ENCODE assay signal across 1 cellular context in genomic region chr9:131747352-131747751, GRCh38.
TF ChIP-seq lines count a peak whose summit lies in the region.

No MANE protein-coding gene starts in this region.

TF ChIP-seq in GM12878, 131 proteins besides CTCF, POLR2A, EP300 and RAD21 (continued from another document):
- TF ChIP-seq, protein P1, sequence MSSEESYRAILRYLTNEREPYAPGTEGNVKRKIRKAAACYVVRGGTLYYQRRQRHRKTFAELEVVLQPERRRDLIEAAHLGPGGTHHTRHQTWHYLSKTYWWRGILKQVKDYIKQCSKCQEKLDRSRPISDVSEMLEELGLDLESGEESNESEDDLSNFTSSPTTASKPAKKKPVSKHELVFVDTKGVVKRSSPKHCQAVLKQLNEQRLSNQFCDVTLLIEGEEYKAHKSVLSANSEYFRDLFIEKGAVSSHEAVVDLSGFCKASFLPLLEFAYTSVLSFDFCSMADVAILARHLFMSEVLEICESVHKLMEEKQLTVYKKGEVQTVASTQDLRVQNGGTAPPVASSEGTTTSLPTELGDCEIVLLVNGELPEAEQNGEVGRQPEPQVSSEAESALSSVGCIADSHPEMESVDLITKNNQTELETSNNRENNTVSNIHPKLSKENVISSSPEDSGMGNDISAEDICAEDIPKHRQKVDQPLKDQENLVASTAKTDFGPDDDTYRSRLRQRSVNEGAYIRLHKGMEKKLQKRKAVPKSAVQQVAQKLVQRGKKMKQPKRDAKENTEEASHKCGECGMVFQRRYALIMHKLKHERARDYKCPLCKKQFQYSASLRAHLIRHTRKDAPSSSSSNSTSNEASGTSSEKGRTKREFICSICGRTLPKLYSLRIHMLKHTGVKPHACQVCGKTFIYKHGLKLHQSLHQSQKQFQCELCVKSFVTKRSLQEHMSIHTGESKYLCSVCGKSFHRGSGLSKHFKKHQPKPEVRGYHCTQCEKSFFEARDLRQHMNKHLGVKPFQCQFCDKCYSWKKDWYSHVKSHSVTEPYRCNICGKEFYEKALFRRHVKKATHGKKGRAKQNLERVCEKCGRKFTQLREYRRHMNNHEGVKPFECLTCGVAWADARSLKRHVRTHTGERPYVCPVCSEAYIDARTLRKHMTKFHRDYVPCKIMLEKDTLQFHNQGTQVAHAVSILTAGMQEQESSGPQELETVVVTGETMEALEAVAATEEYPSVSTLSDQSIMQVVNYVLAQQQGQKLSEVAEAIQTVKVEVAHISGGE (CRISPR knock-in tag; IDR thresholded peaks at IDR 0.05) = no peak
- TF ChIP-seq SMC3 (IDR thresholded peaks at IDR 0.05; ENCODE audit: borderline replicate concordance, low read length) = peak; percentile 70
TF ChIP-seq in GM12878: peak in this region for 2.
